Comparison of ENCODE assay signal across 10 cellular contexts in genomic region chr12:23950775-23951391, GRCh38. TPM values are rescaled to one million over a fixed set of nuclear protein-coding genes. Genes with fewer than 3 reads are reported as not detected.
DNase-seq lines count a peak whose midpoint lies in the region; ATAC-seq, FAIRE-seq and TF ChIP-seq lines count a peak whose summit lies in the region.
"Had no signal": no experiment of that assay in that cellular context is flagged by ENCODE, and none has a peak within 500 bp of the region (broad histone marks: within the 10 kb centered on the region; RNA-seq: fewer than 3 reads in every experiment).

No MANE protein-coding gene starts in this region.

- CTCF ChIA-PET in activated CD4-positive, alpha-beta memory T cell treated with anti-CD3 and anti-CD28 coated beads for 36 hours (lab: Charles Lee): no interaction called here

- no peaks in the 10 kb centered on the region for H3K79me2 ChIP-seq in keratinocyte (ENCODE audit: control insufficient read depth, insufficient read depth, low read length)

- POLR2A ChIA-PET in activated CD4-positive, alpha-beta memory T cell treated with anti-CD3 and anti-CD28 coated beads for 36 hours (lab: Charles Lee): no interaction called here

- no peak overlapping the region for H3K9ac ChIP-seq in keratinocyte (ENCODE audit: control insufficient read depth, extremely low read depth, insufficient read depth, low read length)

- no peak for TF ChIP-seq POLR2A in body of pancreas (IDR thresholded peaks at IDR 0.05)

- no peaks in the 10 kb centered on the region for H3K9me1 ChIP-seq in keratinocyte (ENCODE audit: control insufficient read depth, extremely low read depth, insufficient read depth, low read length)

- H3K9me3 ChIP-seq in body of pancreas (no peaks in the 10 kb centered on the region), keratinocyte (ENCODE audit: control insufficient read depth, low read depth, low read length) (no peaks in the 10 kb centered on the region)

- DNase-seq in NCI-H1105 treated with DMSO at 0.1 percent for 48 hours (lab: John Stamatoyannopoulos, UW) (peak; percentile 81), body of pancreas (peak in 1 of 4 donors; percentile 13), keratinocyte (ENCODE audit: low read depth, low spot score) (no peak)
- no peak for DNase-seq in stimulated activated effector memory CD8-positive, alpha-beta T cell treated with anti-CD3 and anti-CD28 coated beads, Interleukin-12 subunit alpha, Interleukin-12 subunit beta, amount 100 ng/mL, for 72 hours (ENCODE audit: low spot score in 2 of 2)
- no peak for DNase-seq in stimulated activated naive CD8-positive, alpha-beta T cell treated with anti-CD3 and anti-CD28 coated beads, Interleukin-15, Interleukin-2, amounts not matched to agents 100 U/mL and 50 U/mL, for 24 hours
- no peak for DNase-seq in activated CD4-positive, alpha-beta memory T cell treated with anti-CD3 and anti-CD28 coated beads for 36 hours

- no peaks in the 10 kb centered on the region for H3K36me3 Mint-ChIP-seq in stimulated activated effector memory CD8-positive, alpha-beta T cell treated with anti-CD3 and anti-CD28 coated beads, Interleukin-12 subunit alpha, Interleukin-12 subunit beta, amount 100 ng/mL, for 72 hours
- no peaks in the 10 kb centered on the region for H3K36me3 Mint-ChIP-seq in activated CD4-positive, alpha-beta memory T cell treated with anti-CD3 and anti-CD28 coated beads for 36 hours
- H3K36me3 Mint-ChIP-seq: IgD-negative memory B cell had no signal

- H3K27ac ChIP-seq in body of pancreas (peak overlapping the region in 1 of 4 donors; percentile 3), keratinocyte (ENCODE audit: control insufficient read depth, insufficient read depth, low read length) (no peak overlapping the region)

- H3K27me3 Mint-ChIP-seq in activated CD4-positive, alpha-beta memory T cell treated with anti-CD3 and anti-CD28 coated beads for 36 hours: no peaks in the 10 kb centered on the region
- H3K27me3 Mint-ChIP-seq: IgD-negative memory B cell had no signal

- H2AFZ ChIP-seq in keratinocyte (ENCODE audit: control insufficient read depth, low read length): peak overlapping the region; percentile 22

- no peaks in the 10 kb centered on the region for H4K20me1 ChIP-seq in keratinocyte (ENCODE audit: control insufficient read depth, extremely low read depth, insufficient read depth, low read length)

- no peaks in the 10 kb centered on the region for H3K4me1 Mint-ChIP-seq in stimulated activated effector memory CD8-positive, alpha-beta T cell treated with anti-CD3 and anti-CD28 coated beads, Interleukin-12 subunit alpha, Interleukin-12 subunit beta, amount 100 ng/mL, for 72 hours
- H3K4me1 Mint-ChIP-seq in activated CD4-positive, alpha-beta memory T cell treated with anti-CD3 and anti-CD28 coated beads for 36 hours (ENCODE audit: low read depth): no peaks in the 10 kb centered on the region
- H3K4me1 Mint-ChIP-seq: activated CD4-positive, alpha-beta T cell treated with anti-CD3 and anti-CD28 coated beads for 36 hours; IgD-negative memory B cell had no signal

- H3K27me3 ChIP-seq in body of pancreas (no peaks in the 10 kb centered on the region), keratinocyte (ENCODE audit: control insufficient read depth, extremely low read depth, insufficient read depth, low read length) (no peaks in the 10 kb centered on the region)

- no peak overlapping the region for H3K4me3 Mint-ChIP-seq in stimulated activated effector memory CD8-positive, alpha-beta T cell treated with anti-CD3 and anti-CD28 coated beads, Interleukin-12 subunit alpha, Interleukin-12 subunit beta, amount 100 ng/mL, for 72 hours
- no peak overlapping the region for H3K4me3 Mint-ChIP-seq in activated CD4-positive, alpha-beta memory T cell treated with anti-CD3 and anti-CD28 coated beads for 36 hours
- H3K4me3 Mint-ChIP-seq: activated CD4-positive, alpha-beta T cell treated with anti-CD3 and anti-CD28 coated beads for 36 hours; IgD-negative memory B cell had no signal

- TF ChIP-seq CTCF in body of pancreas (IDR thresholded peaks at IDR 0.05) (no peak), keratinocyte (optimal IDR thresholded peaks at IDR 0.05 in 1 of 3, IDR thresholded peaks at IDR 0.05 in 1 of 3, conservative IDR thresholded peaks at IDR 0.05 in 1 of 3; ENCODE audit: extremely low read depth in 1 of 3, insufficient read depth in 2 of 3, low read length in 3 of 3) (no peak)

- no peaks in the 10 kb centered on the region for H3K9me3 Mint-ChIP-seq in stimulated activated effector memory CD8-positive, alpha-beta T cell treated with anti-CD3 and anti-CD28 coated beads, Interleukin-12 subunit alpha, Interleukin-12 subunit beta, amount 100 ng/mL, for 72 hours
- no peaks in the 10 kb centered on the region for H3K9me3 Mint-ChIP-seq in activated CD4-positive, alpha-beta memory T cell treated with anti-CD3 and anti-CD28 coated beads for 36 hours
- H3K9me3 Mint-ChIP-seq: IgD-negative memory B cell had no signal

- ATAC-seq in body of pancreas (peak; percentile 31), GM18519 (IDR thresholded peaks at IDR 0.05; ENCODE audit: low FRiP score, unreplicated experiment) (no peak), HG03097 (IDR thresholded peaks at IDR 0.05; ENCODE audit: low FRiP score, unreplicated experiment) (no peak)
- ATAC-seq in stimulated activated effector memory CD8-positive, alpha-beta T cell treated with anti-CD3 and anti-CD28 coated beads, Interleukin-12 subunit alpha, Interleukin-12 subunit beta, amount 100 ng/mL, for 72 hours: peak; percentile 13
- no peak for ATAC-seq in stimulated activated naive CD8-positive, alpha-beta T cell treated with anti-CD3 and anti-CD28 coated beads, Interleukin-15, Interleukin-2, amounts not matched to agents 100 U/mL and 50 U/mL, for 24 hours

- no peak overlapping the region for H3K4me3 ChIP-seq in body of pancreas
- H3K4me3 ChIP-seq in keratinocyte (ENCODE audit: control insufficient read depth in 2 of 3, extremely low read depth in 1 of 3, insufficient read depth in 2 of 3, low read depth in 1 of 3, low read length in 3 of 3): peak overlapping the region in 1 of 3 experiments; percentile 2

- H3K4me2 ChIP-seq in keratinocyte (ENCODE audit: control insufficient read depth, extremely low read depth, insufficient read depth, low read depth, low read length): peak overlapping the region; percentile 57

- H3K27ac Mint-ChIP-seq in stimulated activated effector memory CD8-positive, alpha-beta T cell treated with anti-CD3 and anti-CD28 coated beads, Interleukin-12 subunit alpha, Interleukin-12 subunit beta, amount 100 ng/mL, for 72 hours: no peak overlapping the region
- H3K27ac Mint-ChIP-seq in activated CD4-positive, alpha-beta memory T cell treated with anti-CD3 and anti-CD28 coated beads for 36 hours: no peak overlapping the region
- H3K27ac Mint-ChIP-seq: activated CD4-positive, alpha-beta T cell treated with anti-CD3 and anti-CD28 coated beads for 36 hours; IgD-negative memory B cell had no signal

- no peaks in the 10 kb centered on the region for H3K36me3 ChIP-seq in body of pancreas (replicated peaks in 1 of 2; ENCODE audit: insufficient read depth in 1 of 2, low read depth in 2 of 2)
- H3K36me3 ChIP-seq in keratinocyte (ENCODE audit: control insufficient read depth in 2 of 2, extremely low read depth in 1 of 2, insufficient read depth in 2 of 2, low read length in 2 of 2): no peaks in the 10 kb centered on the region

- 1 to 11% methylated on average over 10 of the region's 10 CpGs for WGBS in body of pancreas, 2 donors

- peaks cover 19% of the 10 kb centered on the region for H3K4me1 ChIP-seq in body of pancreas
- H3K4me1 ChIP-seq in keratinocyte (ENCODE audit: control insufficient read depth, extremely low read depth, insufficient read depth, low read length): no peaks in the 10 kb centered on the region

- FAIRE-seq in keratinocyte (lab: Jason Lieb, UNC): no peak

- dilution Hi-C loops in keratinocyte (cut with MboI; ENCODE audit: extremely low pct_ligation_motif_present, low sequenced_read_pairs): no loop called here

- intact Hi-C loops in body of pancreas (cut with DNase I): no loop called here
- intact Hi-C loops in activated CD4-positive, alpha-beta memory T cell treated with anti-CD3 and anti-CD28 coated beads for 36 hours (cut with micrococcal nuclease): no loop called here

RNA-seq across cellular contexts. Expression of gene SOX5, which starts 1.4 kb away (rescaled TPM):
- 10 to 100 TPM in 1 of 2 donors, 1 to 10 TPM in 1; 3.0 to 10.4 TPM for total RNA-seq in body of pancreas
- polyA plus RNA-seq in keratinocyte: 0.10 TPM in 1 of 3 replicates, not detected in the others
- not detected for polyA plus RNA-seq in keratinocyte (2011; ENCODE audit: low read depth)
- polyA plus RNA-seq in keratinocyte (2011; cell fraction: cytosol; rRNA removed): 0.01 TPM in 1 of 2 replicates, not detected in the other
- polyA plus RNA-seq in keratinocyte (2011; cell fraction: nucleus; rRNA removed): 0.09 TPM in 1 of 2 replicates, not detected in the other
- 0.07 TPM in 1 of 2 replicates, not detected in the other for polyA plus RNA-seq in keratinocyte (2012; ENCODE audit: low replicate concordance)
- not detected in 3 replicates for polyA minus RNA-seq in keratinocyte
- not detected for polyA minus RNA-seq in keratinocyte (2011; cell fraction: cytosol; rRNA and poly(A)+ RNA removed)
- polyA minus RNA-seq in keratinocyte (2011; cell fraction: nucleus; rRNA and poly(A)+ RNA removed): 0.16 TPM in 1 of 2 replicates, not detected in the other
- total RNA-seq in activated CD4-positive, alpha-beta memory T cell treated with anti-CD3 and anti-CD28 coated beads for 36 hours: under 1 TPM; 0.69 to 0.70 TPM

Comparison
In these comparisons a context has a peak if more than half of its experiments do, and no peak if none do; other contexts are left out.
1. ATAC-seq: peak in body of pancreas (single experiment) and stimulated activated effector memory CD8-positive, alpha-beta T cell treated with anti-CD3 and anti-CD28 coated beads, Interleukin-12 subunit alpha, Interleukin-12 subunit beta, amount 100 ng/mL, for 72 hours (single experiment); none in stimulated activated naive CD8-positive, alpha-beta T cell treated with anti-CD3 and anti-CD28 coated beads, Interleukin-15, Interleukin-2, amounts not matched to agents 100 U/mL and 50 U/mL, for 24 hours (single experiment), GM18519 (single experiment) and HG03097 (single experiment).